ENCODE assay signal across 11 cellular contexts in genomic region chr9:115042781-115043509, GRCh38.
A peak's percentile ranks its signal among the peaks of the same experiment; 100 is the strongest.
DNase-seq lines count a peak whose midpoint lies in the region; ATAC-seq, FAIRE-seq and TF ChIP-seq lines count a peak whose summit lies in the region.
"Had no signal": no experiment of that assay in that cellular context is flagged by ENCODE, and none has a peak within 500 bp of the region (broad histone marks: within the 10 kb centered on the region; RNA-seq: fewer than 3 reads in every experiment).

No MANE protein-coding gene starts in this region.

- H4K20me1 ChIP-seq in astrocyte (ENCODE audit: insufficient read depth, low read length), result no peaks in the 10 kb centered on the region

- H3K79me2 ChIP-seq in astrocyte (ENCODE audit: insufficient read depth, low read length), result no peaks in the 10 kb centered on the region

- H3K27me3 ChIP-seq in left ventricle myocardium inferior (ENCODE audit: low read depth), result peaks cover 56% of the 10 kb centered on the region
- no peaks in the 10 kb centered on the region for H3K27me3 ChIP-seq in astrocyte (ENCODE audit: insufficient read depth, low read length)
- H3K27me3 ChIP-seq in stomach, result no peaks in the 10 kb centered on the region

- no peak for TF ChIP-seq EP300 in stomach (IDR thresholded peaks at IDR 0.05)

- POLR2A ChIA-PET in RWPE1 (lab: Yijun Ruan, JAX; ENCODE audit: low non-redundant PET), result no interaction called here

- TF ChIP-seq POLR2A in stomach (IDR thresholded peaks at IDR 0.05), result no peak

- TF ChIP-seq CTCF in left ventricle myocardium inferior (IDR thresholded peaks at IDR 0.05; ENCODE audit: borderline replicate concordance), result no peak
- no peak for TF ChIP-seq CTCF in astrocyte (IDR thresholded peaks at IDR 0.05; ENCODE audit: insufficient read depth, low read depth, low read length)
- no peak for TF ChIP-seq CTCF in stomach (IDR thresholded peaks at IDR 0.05)
- no peak for TF ChIP-seq CTCF in RWPE1 (conservative IDR thresholded peaks at IDR 0.05; ENCODE audit: low read depth)
- no peak for TF ChIP-seq CTCF in foreskin fibroblast (IDR thresholded peaks at IDR 0.05; ENCODE audit: low read depth, low read length)

- H3K27ac Mint-ChIP-seq in astrocyte (ENCODE audit: unreplicated experiment), result peak overlapping the region; percentile 83
- H3K27ac Mint-ChIP-seq: CD8-positive, alpha-beta memory T cell had no signal

- peaks cover 34% of the 10 kb centered on the region for H3K36me3 Mint-ChIP-seq in astrocyte (ENCODE audit: low read depth, unreplicated experiment)
- H3K36me3 Mint-ChIP-seq: CD8-positive, alpha-beta memory T cell had no signal

- no peaks in the 10 kb centered on the region for H3K36me3 ChIP-seq in left ventricle myocardium inferior
- peaks cover 48% of the 10 kb centered on the region for H3K36me3 ChIP-seq in astrocyte (ENCODE audit: insufficient read depth, low read length)
- H3K36me3 ChIP-seq in stomach, result peaks cover 0 to 16% (median 3%) of the 10 kb centered on the region in 4 donors

- no peak overlapping the region for H3K4me3 ChIP-seq in left ventricle myocardium inferior
- no peak overlapping the region for H3K4me3 ChIP-seq in astrocyte (ENCODE audit: insufficient read depth, low read depth, low read length)
- no peak overlapping the region for H3K4me3 ChIP-seq in stomach
- H3K4me3 ChIP-seq in foreskin fibroblast (ENCODE audit: low read depth in 1 of 2, low read length in 2 of 2), result no peak overlapping the region

- peak overlapping the region; percentile 5 for H3K9ac ChIP-seq in astrocyte (ENCODE audit: low read length)

- peaks cover 24% of the 10 kb centered on the region for H3K4me1 Mint-ChIP-seq in astrocyte (ENCODE audit: low read depth, unreplicated experiment)
- H3K4me1 Mint-ChIP-seq: CD8-positive, alpha-beta memory T cell; H9 had no signal

- no peak overlapping the region for H3K4me2 ChIP-seq in astrocyte (ENCODE audit: low read length)

- ATAC-seq in Right ventricle myocardium inferior, result peak; percentile 42
- ATAC-seq in HG03175 (IDR thresholded peaks at IDR 0.05; ENCODE audit: unreplicated experiment), result peak; percentile 58

- H3K4me1 ChIP-seq in left ventricle myocardium inferior (no peaks in the 10 kb centered on the region), astrocyte (ENCODE audit: insufficient read depth, low read length) (no peaks in the 10 kb centered on the region), stomach (peaks cover 0 to 28% (median 7%) of the 10 kb centered on the region in 4 donors)

- no peaks in the 10 kb centered on the region for H3K9me3 ChIP-seq in left ventricle myocardium inferior (replicated peaks)
- no peaks in the 10 kb centered on the region for H3K9me3 ChIP-seq in astrocyte (ENCODE audit: insufficient read depth, low read depth, low read length)
- no peaks in the 10 kb centered on the region for H3K9me3 ChIP-seq in stomach

- CTCF ChIA-PET in RWPE1 (lab: Yijun Ruan, JAX), result interaction anchor here (0.6 kb wide), 1 partner anchor 15 kb away, joined by 4 read pairs; no protein-coding TSS in a partner anchor

- H2AFZ ChIP-seq in astrocyte (ENCODE audit: low read depth, low read length), result no peak overlapping the region

- no peak overlapping the region for H3K27ac ChIP-seq in left ventricle myocardium inferior (replicated peaks)
- no peak overlapping the region for H3K27ac ChIP-seq in astrocyte (ENCODE audit: low read depth, low read length)
- peak overlapping the region in 3 of 5 donors; percentile 13 to 40 (median 32) for H3K27ac ChIP-seq in stomach
- H3K27ac ChIP-seq in RWPE1, result no peak overlapping the region

- no peak for FAIRE-seq in astrocyte (lab: Jason Lieb, UNC)

- H3K27me3 Mint-ChIP-seq in astrocyte (ENCODE audit: low read depth, unreplicated experiment), result no peaks in the 10 kb centered on the region

- intact Hi-C loops in Right ventricle myocardium inferior (cut with DNase I) (no loop called here), left ventricle myocardium inferior (cut with micrococcal nuclease) (no loop called here), stomach (cut with DNase I; ENCODE audit: low total_unique reads) (no loop called here)

- H3K4me3 Mint-ChIP-seq in astrocyte (ENCODE audit: unreplicated experiment), result no peak overlapping the region
- H3K4me3 Mint-ChIP-seq: CD8-positive, alpha-beta memory T cell; H9 had no signal

- no peaks in the 10 kb centered on the region for H3K9me3 Mint-ChIP-seq in astrocyte (ENCODE audit: unreplicated experiment)
- H3K9me3 Mint-ChIP-seq: CD8-positive, alpha-beta memory T cell; H9 had no signal

- 51 to 62% (median 56%) methylated on average over 3 of the region's 3 CpGs for WGBS in stomach, 5 donors

- DNase-seq in Right ventricle myocardium inferior (ENCODE audit: missing footprints), result no peak
- no peak for DNase-seq in left ventricle myocardium inferior
- DNase-seq in astrocyte (ENCODE audit: low read depth), result peak; percentile 82
- DNase-seq in stomach, result no peak
- DNase-seq in RWPE1 (ENCODE audit: low spot score), result no peak
- no peak for DNase-seq in foreskin fibroblast
- DNase-seq in effector CD4-positive, alpha-beta T cell, result no peak
- DNase-seq: CD8-positive, alpha-beta memory T cell; H9; NCI-H1105 treated with DMSO at 0.1 percent for 48 hours had no signal

Comparison
In these comparisons a context has a peak if more than half of its experiments do, and no peak if none do; other contexts are left out.
1. H3K27ac ChIP-seq: peak in stomach (3 of 5); none in left ventricle myocardium inferior (single experiment), astrocyte (single experiment) and RWPE1 (single experiment).